29 cellular contexts compared by ENCODE assay signal in genomic region chr11:17428261-17428660, GRCh38. TPM values are rescaled to one million over a fixed set of nuclear protein-coding genes. Genes with fewer than 3 reads are reported as not detected.
"Had no signal": no experiment of that assay in that cellular context is flagged by ENCODE, and none has a peak within 500 bp of the region (broad histone marks: within the 10 kb centered on the region; RNA-seq: fewer than 3 reads in every experiment).

No MANE protein-coding gene starts in this region.

- H3K36me3 Mint-ChIP-seq: activated naive CD8-positive, alpha-beta T cell; WTC11 had no signal

- ATAC-seq: activated T-cell treated with anti-CD3 and anti-CD28 coated beads, Interleukin-2, amount 50 U/mL, for 4 hours; activated T-helper 17 cell treated with anti-CD3 and anti-CD28 coated beads, Interleukin-2, amount 50 U/mL, for 72 hours; body of pancreas; effector memory CD8-positive, alpha-beta T cell; foreskin keratinocyte; heart left ventricle; WTC11 had no signal

- H3K4me3 ChIP-seq: body of pancreas, esophagus muscularis mucosa, gastrocnemius medialis, heart left ventricle had no signal

- H3K27ac Mint-ChIP-seq: activated CD4-positive, alpha-beta memory T cell treated with anti-CD3 and anti-CD28 coated beads, Interleukin-2, amount 10 ng/mL, durations not matched to agents 7 days and 5 days; activated CD4-positive, alpha-beta T cell treated with anti-CD3 and anti-CD28 coated beads, Interleukin-2, amount 10 ng/mL, durations not matched to agents 7 days and 5 days; activated naive CD8-positive, alpha-beta T cell; activated T-helper 17 cell treated with anti-CD3 and anti-CD28 coated beads, Interleukin-2, amount 50 U/mL, for 72 hours; WTC11 had no signal

- H3K4me1 Mint-ChIP-seq: activated T-helper 17 cell treated with anti-CD3 and anti-CD28 coated beads, Interleukin-2, amount 50 U/mL, for 72 hours; WTC11 had no signal

- H3K9me3 Mint-ChIP-seq: activated CD4-positive, alpha-beta memory T cell treated with anti-CD3 and anti-CD28 coated beads, Interleukin-2, amount 10 ng/mL, durations not matched to agents 7 days and 5 days; activated CD4-positive, alpha-beta T cell treated with anti-CD3 and anti-CD28 coated beads, Interleukin-2, amount 10 ng/mL, durations not matched to agents 7 days and 5 days; activated T-cell treated with anti-CD3 and anti-CD28 coated beads, Interleukin-2, amount 50 U/mL, for 4 hours; activated T-helper 17 cell treated with anti-CD3 and anti-CD28 coated beads, Interleukin-2, amount 50 U/mL, for 72 hours; effector memory CD8-positive, alpha-beta T cell; WTC11 had no signal

- H3K36me3 ChIP-seq: esophagus muscularis mucosa, gastrocnemius medialis, heart left ventricle had no signal

- DNase-seq: activated CD4-positive, alpha-beta memory T cell treated with anti-CD3 and anti-CD28 coated beads, Interleukin-2, amount 10 ng/mL, durations not matched to agents 7 days and 5 days; activated CD4-positive, alpha-beta T cell treated with anti-CD3 and anti-CD28 coated beads for 1 hour; activated CD4-positive, alpha-beta T cell treated with anti-CD3 and anti-CD28 coated beads for 4 hours; activated CD4-positive, alpha-beta T cell treated with anti-CD3 and anti-CD28 coated beads, Interleukin-2, amount 10 ng/mL, durations not matched to agents 7 days and 5 days; activated CD4-positive, alpha-beta T cell treated with anti-CD3 and anti-CD28 coated beads, Interleukin-2, amount 50 U/mL, for 4 hours; activated effector memory CD4-positive, alpha-beta T cell treated with Interleukin-2 at 50 U/mL for 16 hours; activated gamma-delta T cell treated with Interleukin-2 at 50 U/mL for 16 hours; activated naive CD4-positive, alpha-beta T cell treated with anti-CD3 and anti-CD28 coated beads, Interleukin-2, amount 50 U/mL, for 16 hours; activated naive CD4-positive, alpha-beta T cell treated with Interleukin-2 at 50 U/mL for 16 hours; activated T-cell treated with anti-CD3 and anti-CD28 coated beads, Interleukin-2, amount 50 U/mL, for 4 hours; amniotic stem cell; aorta; body of pancreas; cortex of kidney; dermis blood vessel endothelial cell; effector CD4-positive, alpha-beta T cell; effector memory CD8-positive, alpha-beta T cell; erythroblast; foreskin keratinocyte; gastrocnemius medialis; glutamatergic neuron; heart left ventricle; T-helper 2 cell had no signal

- H3K4me1 ChIP-seq: foreskin keratinocyte, heart left ventricle had no signal

- H3K4me3 Mint-ChIP-seq: activated CD4-positive, alpha-beta memory T cell treated with anti-CD3 and anti-CD28 coated beads, Interleukin-2, amount 10 ng/mL, durations not matched to agents 7 days and 5 days; activated CD4-positive, alpha-beta T cell treated with anti-CD3 and anti-CD28 coated beads, Interleukin-2, amount 10 ng/mL, durations not matched to agents 7 days and 5 days; activated naive CD8-positive, alpha-beta T cell; activated T-cell treated with anti-CD3 and anti-CD28 coated beads, Interleukin-2, amount 50 U/mL, for 4 hours; activated T-helper 17 cell treated with anti-CD3 and anti-CD28 coated beads, Interleukin-2, amount 50 U/mL, for 72 hours; effector memory CD8-positive, alpha-beta T cell; WTC11 had no signal

- H3K9me3 ChIP-seq: body of pancreas, esophagus muscularis mucosa, gastrocnemius medialis, heart left ventricle had no signal

- H3K27ac ChIP-seq: body of pancreas, esophagus muscularis mucosa, foreskin keratinocyte, gastrocnemius medialis, heart left ventricle had no signal

- H3K27me3 ChIP-seq: body of pancreas, esophagus muscularis mucosa, gastrocnemius medialis had no signal

RNA-seq across cellular contexts. Expression of gene KCNJ11, which starts 39.8 kb away (rescaled TPM):
- total RNA-seq: chondrocyte had no signal

RNA-seq across cellular contexts. Expression of gene ABCC8, which starts 48.4 kb away (rescaled TPM):
- total RNA-seq: activated CD4-positive, alpha-beta memory T cell treated with anti-CD3 and anti-CD28 coated beads, Interleukin-2, amount 10 ng/mL, durations not matched to agents 7 days and 5 days; activated CD4-positive, alpha-beta T cell treated with anti-CD3 and anti-CD28 coated beads, Interleukin-2, amount 10 ng/mL, durations not matched to agents 7 days and 5 days; activated T-cell treated with anti-CD3 and anti-CD28 coated beads, Interleukin-2, amount 50 U/mL, for 4 hours; activated T-helper 17 cell treated with anti-CD3 and anti-CD28 coated beads, Interleukin-2, amount 50 U/mL, for 72 hours; chondrocyte; dermis blood vessel endothelial cell; foreskin keratinocyte; T-helper 1 cell treated with Interleukin-12 subunit alpha and Interleukin-12 subunit beta and Interleukin-4 antibody, amounts not matched to agents 30 ng/mL and 1 ng/mL, for 36 hours had no signal
